ENCODE assay signal across 27 cellular contexts in the genomic region with DNA sequence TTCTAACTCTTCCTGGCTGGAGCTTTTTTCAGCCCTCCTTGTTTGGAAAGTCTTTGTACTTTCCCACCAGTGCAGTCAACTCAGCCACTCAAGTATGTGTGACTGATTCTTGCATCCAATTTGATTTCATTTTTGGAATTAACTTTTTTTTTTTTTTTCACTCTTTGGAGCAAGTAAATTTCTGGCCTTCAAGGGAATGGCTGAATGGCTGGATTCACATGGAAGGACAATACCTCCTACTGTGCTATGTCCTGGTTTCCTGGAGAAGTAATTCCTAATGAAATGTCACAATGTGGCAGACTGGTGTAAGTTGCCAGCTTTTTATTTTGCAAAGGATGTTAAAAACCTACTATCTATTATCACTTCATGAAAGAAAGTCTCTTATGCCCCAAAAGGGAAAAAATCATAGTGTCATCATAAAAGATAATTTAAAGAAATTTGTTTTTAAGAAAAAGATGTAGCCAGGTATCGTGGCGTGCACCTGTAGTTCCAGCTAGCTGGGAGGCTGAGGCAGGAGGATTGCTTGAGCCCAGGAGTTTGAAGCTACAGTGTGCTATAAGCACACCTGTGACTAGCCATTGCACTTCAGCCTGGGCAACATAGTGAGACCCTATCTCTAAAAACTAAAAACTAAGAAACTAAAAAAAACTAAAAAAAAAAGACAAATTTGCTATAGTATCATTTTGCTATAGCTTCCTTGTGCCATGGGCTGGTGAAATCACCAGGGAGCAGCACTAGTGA.
DNase-seq lines count a peak whose midpoint lies in the region; ATAC-seq and TF ChIP-seq lines count a peak whose summit lies in the region.
"Had no signal": no experiment of that assay in that cellular context is flagged by ENCODE, and none has a peak within 500 bp of the region (broad histone marks: within the 10 kb centered on the region; RNA-seq: fewer than 3 reads in every experiment).

No MANE protein-coding gene starts in this region.

- peaks cover 55% of the 10 kb centered on the region for H3K4me1 Mint-ChIP-seq in CD14-positive monocyte
- H3K4me1 Mint-ChIP-seq: B cell, T-cell had no signal

- ATAC-seq in HG02884 (IDR thresholded peaks at IDR 0.05; ENCODE audit: unreplicated experiment) = no peak
- no peak for ATAC-seq in GM18858 (IDR thresholded peaks at IDR 0.05; ENCODE audit: unreplicated experiment)
- ATAC-seq: pancreas, T-cell had no signal

- H3K4me3 Mint-ChIP-seq in CD14-positive monocyte = no peak overlapping the region
- H3K4me3 Mint-ChIP-seq: activated naive CD4-positive, alpha-beta T cell treated with anti-CD3 and anti-CD28 coated beads, Interleukin-2, amount 10 ng/mL, durations not matched to agents 7 days and 5 days; activated T-helper 1 cell treated with anti-CD3 and anti-CD28 coated beads, Interleukin-12 subunit alpha, Interleukin-12 subunit beta, Interleukin-2, Interleukin-4 antibody, amounts not matched to agents 30 ng/mL and 10 ng/mL and 1 ng/mL, durations not matched to agents 14 hours and 24 hours and 36 hours; B cell; H9; T-cell had no signal

- TF ChIP-seq CTCF in CD14-positive monocyte (IDR thresholded peaks at IDR 0.05) (peak; percentile 33), epithelial cell of proximal tubule (conservative IDR thresholded peaks at IDR 0.05; ENCODE audit: low read depth, low read length) (no peak)

- no peaks in the 10 kb centered on the region for H3K36me3 ChIP-seq in stomach smooth muscle (ENCODE audit: control insufficient read depth in 2 of 2, insufficient read depth in 2 of 2, low read length in 2 of 2)
- H3K36me3 ChIP-seq: pancreas, Peyer's patch, SJSA1 had no signal

- DNase-seq in CD14-positive monocyte (ENCODE audit: low spot score) (no peak), SK-MEL-5 (ENCODE audit: low read depth, low spot score) (peak; percentile 76), epithelial cell of proximal tubule (ENCODE audit: low read depth) (peak; percentile 45), dedifferentiated amniotic fluid mesenchymal stem cell (ENCODE audit: extremely low spot score) (no peak), HuH-7 (ENCODE audit: low spot score) (no peak)
- DNase-seq: activated CD4-positive, alpha-beta T cell treated with anti-CD3 and anti-CD28 coated beads, Interleukin-2, amount 50 U/mL, for 48 hours; activated CD8-positive, alpha-beta memory T cell treated with anti-CD3 and anti-CD28 coated beads, Interleukin-2, amount 50 U/mL, for 4 hours; activated naive CD4-positive, alpha-beta T cell treated with anti-CD3 and anti-CD28 coated beads, Interleukin-2, amount 10 ng/mL, durations not matched to agents 7 days and 5 days; DMS53; GF-D8; glutamatergic neuron; H9; kidney glomerular epithelial cell; NCI-H1417; NCI-H2081 treated with DMSO at 0.1 percent for 48 hours; NCI-H69; pancreas; Peyer's patch; stimulated activated CD4-positive, alpha-beta T cell treated with anti-CD3 and anti-CD28 coated beads, Interleukin-12 subunit alpha, Interleukin-12 subunit beta, amount 100 ng/mL, for 4 hours; stimulated activated CD4-positive, alpha-beta T cell treated with anti-CD3 and anti-CD28 coated beads, Interleukin-4, amount 100 ng/mL, for 1 hour; T-cell had no signal

- H3K4me3 ChIP-seq in epithelial cell of proximal tubule (ENCODE audit: low read depth, low read length) (no peak overlapping the region), stomach smooth muscle (ENCODE audit: low read length in 2 of 2) (no peak overlapping the region)
- H3K4me3 ChIP-seq: pancreas, Peyer's patch, SJSA1 had no signal

- intact Hi-C loops in CD14-positive monocyte (cut with micrococcal nuclease) = loop anchor here (10.0 kb wide), 2 partner anchors 102 to 182 kb away; no protein-coding TSS in a partner anchor

- H3K27ac Mint-ChIP-seq in CD14-positive monocyte = peak overlapping the region; percentile 50 to 100 (median 99)
- H3K27ac Mint-ChIP-seq: activated naive CD4-positive, alpha-beta T cell treated with anti-CD3 and anti-CD28 coated beads, Interleukin-2, amount 10 ng/mL, durations not matched to agents 7 days and 5 days; activated T-helper 1 cell treated with anti-CD3 and anti-CD28 coated beads, Interleukin-12 subunit alpha, Interleukin-12 subunit beta, Interleukin-2, Interleukin-4 antibody, amounts not matched to agents 30 ng/mL and 10 ng/mL and 1 ng/mL, durations not matched to agents 14 hours and 24 hours and 36 hours; B cell; T-cell had no signal

- peak overlapping the region; percentile 11 for H3K27ac ChIP-seq in stomach smooth muscle (ENCODE audit: low read length)
- H3K27ac ChIP-seq: SJSA1 had no signal

- no peaks in the 10 kb centered on the region for H3K9me3 ChIP-seq in stomach smooth muscle (ENCODE audit: control insufficient read depth in 2 of 2, low read length in 2 of 2)
- H3K9me3 ChIP-seq: pancreas, Peyer's patch, SJSA1 had no signal

- peaks cover 0 to 5% (median 2%) of the 10 kb centered on the region in 3 donors for H3K27me3 Mint-ChIP-seq in CD14-positive monocyte (ENCODE audit: low read depth in 3 of 3)
- H3K27me3 Mint-ChIP-seq: activated naive CD4-positive, alpha-beta T cell treated with anti-CD3 and anti-CD28 coated beads, Interleukin-2, amount 10 ng/mL, durations not matched to agents 7 days and 5 days; B cell; T-cell had no signal

- H3K4me1 ChIP-seq in stomach smooth muscle (ENCODE audit: control insufficient read depth, insufficient read depth, low read length) = peaks cover 34% of the 10 kb centered on the region
- H3K4me1 ChIP-seq: SJSA1 had no signal

- in situ Hi-C loops in SK-MEL-5 (cut with HindIII; ENCODE audit: low pct_unique_long_range_greater_than_20kb, low sequenced_read_pairs) = no loop called here

- H3K36me3 Mint-ChIP-seq in CD14-positive monocyte = peaks cover 10% of the 10 kb centered on the region in 2 donors

- no peaks in the 10 kb centered on the region for H3K27me3 ChIP-seq in stomach smooth muscle (ENCODE audit: control insufficient read depth in 1 of 2, insufficient read depth in 2 of 2, low read length in 2 of 2)
- H3K27me3 ChIP-seq: pancreas, Peyer's patch, SJSA1 had no signal

- H3K9ac ChIP-seq in stomach smooth muscle (ENCODE audit: low read length in 2 of 2) = no peak overlapping the region

- H3K9me3 Mint-ChIP-seq in CD14-positive monocyte = peaks cover 0 to 3% (median 0%) of the 10 kb centered on the region in 7 donors
- H3K9me3 Mint-ChIP-seq: activated naive CD4-positive, alpha-beta T cell treated with anti-CD3 and anti-CD28 coated beads, Interleukin-2, amount 10 ng/mL, durations not matched to agents 7 days and 5 days; activated T-helper 1 cell treated with anti-CD3 and anti-CD28 coated beads, Interleukin-12 subunit alpha, Interleukin-12 subunit beta, Interleukin-2, Interleukin-4 antibody, amounts not matched to agents 30 ng/mL and 10 ng/mL and 1 ng/mL, durations not matched to agents 14 hours and 24 hours and 36 hours; H9; T-cell had no signal

Comparison
In these comparisons a context has a peak if more than half of its experiments do, and no peak if none do; other contexts are left out.
1. DNase-seq: peak in SK-MEL-5 (single experiment) and epithelial cell of proximal tubule (single experiment); none in CD14-positive monocyte (single experiment), dedifferentiated amniotic fluid mesenchymal stem cell (single experiment) and HuH-7 (single experiment).